ENCODE assay signal across 8 cellular contexts in genomic region chr9:92669890-92670708, GRCh38. TPM values are rescaled to one million over a fixed set of nuclear protein-coding genes. Genes with fewer than 3 reads are reported as not detected.
DNase-seq lines count a peak whose midpoint lies in the region; ATAC-seq, FAIRE-seq and TF ChIP-seq lines count a peak whose summit lies in the region.

A gene with protein sequence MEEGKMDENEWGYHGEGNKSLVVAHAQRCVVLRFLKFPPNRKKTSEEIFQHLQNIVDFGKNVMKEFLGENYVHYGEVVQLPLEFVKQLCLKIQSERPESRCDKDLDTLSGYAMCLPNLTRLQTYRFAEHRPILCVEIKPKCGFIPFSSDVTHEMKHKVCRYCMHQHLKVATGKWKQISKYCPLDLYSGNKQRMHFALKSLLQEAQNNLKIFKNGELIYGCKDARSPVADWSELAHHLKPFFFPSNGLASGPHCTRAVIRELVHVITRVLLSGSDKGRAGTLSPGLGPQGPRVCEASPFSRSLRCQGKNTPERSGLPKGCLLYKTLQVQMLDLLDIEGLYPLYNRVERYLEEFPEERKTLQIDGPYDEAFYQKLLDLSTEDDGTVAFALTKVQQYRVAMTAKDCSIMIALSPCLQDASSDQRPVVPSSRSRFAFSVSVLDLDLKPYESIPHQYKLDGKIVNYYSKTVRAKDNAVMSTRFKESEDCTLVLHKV (minus strand): TSS chr9:92670131. CDS start chr9:92669988, 143 bp downstream.

- H3K4me3 ChIP-seq in HepG2 (replicated peaks in 1 of 3; ENCODE audit: insufficient read depth in 1 of 3, low read depth in 2 of 3, low read length in 3 of 3) = peak within 1 kb of the TSS; percentile 85 to 98 (median 89)

- peaks cover 0 to 8% of the 10 kb centered on the region in 2 experiments; a peak in 2 of 5 replicates for H3K36me3 ChIP-seq in HepG2 (replicated peaks in 1 of 2; ENCODE audit: control insufficient read depth in 1 of 2, insufficient read depth in 2 of 2, low read length in 2 of 2)

- ATAC-seq in CD4-positive, alpha-beta T cell (ENCODE audit: poor library complexity) = peak; percentile 94
- ATAC-seq in GM19452 (IDR thresholded peaks at IDR 0.05; ENCODE audit: unreplicated experiment) (peak; percentile 95), HG03575 (IDR thresholded peaks at IDR 0.05; ENCODE audit: extremely low read depth, insufficient number of reproducible peaks, low FRiP score, unreplicated experiment) (peak; percentile 85), HepG2 (peak; percentile 94)

- DNase-seq in CD4-positive, alpha-beta T cell = peak; percentile 92 to 97 (median 94)
- peak; percentile 100 for DNase-seq in NCI-H82 (lab: John Stamatoyannopoulos, UW)
- DNase-seq in activated CD4-positive, alpha-beta memory T cell treated with anti-CD3 and anti-CD28 coated beads for 36 hours = peak; percentile 99
- peak; percentile 98 to 99 for DNase-seq in dermis microvascular lymphatic vessel endothelial cell (ENCODE audit: low read depth in 2 of 2)
- DNase-seq in HepG2 (ENCODE audit: low spot score) = peak; percentile 96
- peak; percentile 96 to 97 for DNase-seq in stimulated activated CD4-positive, alpha-beta T cell treated with anti-CD3 and anti-CD28 coated beads, Interleukin-2, amount 100 ng/mL, for 48 hours

- H3K4me2 ChIP-seq in HepG2 (ENCODE audit: low read depth, low read length) = peak within 1 kb of the TSS; percentile 82

- FAIRE-seq in HepG2 (lab: Jason Lieb, UNC) = peak; percentile 72

- H2AFZ ChIP-seq in HepG2 (ENCODE audit: low read length) = peak within 1 kb of the TSS; percentile 91

- no peaks in the 10 kb centered on the region for H3K9me3 Mint-ChIP-seq in CD4-positive, alpha-beta T cell
- no peaks in the 10 kb centered on the region for H3K9me3 Mint-ChIP-seq in activated CD4-positive, alpha-beta memory T cell treated with anti-CD3 and anti-CD28 coated beads for 36 hours

- H3K9me3 ChIP-seq in CD4-positive, alpha-beta T cell (ENCODE audit: control insufficient read depth, low read length) = no peaks in the 10 kb centered on the region
- no peaks in the 10 kb centered on the region for H3K9me3 ChIP-seq in HepG2 (ENCODE audit: low read length)

- H4K20me1 ChIP-seq in HepG2 (ENCODE audit: insufficient read depth, low read length) = peaks cover under 1% of the 10 kb centered on the region; the same call in 1 of the 2 replicates

- CTCF ChIA-PET in CD4-positive, alpha-beta T cell (lab: Charles Lee) = interaction anchor here (0.9 to 1.7 kb wide), 2 partner anchors 95 to 896 kb away, joined by 3 to 7 read pairs; partner anchors contain the start of gene BICD2
- CTCF ChIA-PET in activated CD4-positive, alpha-beta memory T cell treated with anti-CD3 and anti-CD28 coated beads for 36 hours (lab: Charles Lee) = interaction anchor here (0.7 to 1.8 kb wide), 9 partner anchors 37 to 532 kb away, joined by 3 to 10 read pairs (median 4); partner anchors contain the start of gene BICD2
- CTCF ChIA-PET in HepG2 (lab: Yijun Ruan, JAX; ENCODE audit: low intra/inter-chr PET ratio, low total read pairs) = no interaction called here

- peak within 1 kb of the TSS; percentile 99 for H3K27ac Mint-ChIP-seq in CD4-positive, alpha-beta T cell
- H3K27ac Mint-ChIP-seq in activated CD4-positive, alpha-beta memory T cell treated with anti-CD3 and anti-CD28 coated beads for 36 hours = peak within 1 kb of the TSS; percentile 85

- peak within 1 kb of the TSS; percentile 98 for H3K4me3 Mint-ChIP-seq in CD4-positive, alpha-beta T cell
- peak within 1 kb of the TSS; percentile 95 for H3K4me3 Mint-ChIP-seq in activated CD4-positive, alpha-beta memory T cell treated with anti-CD3 and anti-CD28 coated beads for 36 hours

- no peak for TF ChIP-seq EP300 in HepG2 (IDR thresholded peaks at IDR 0.05; ENCODE audit: low read depth in 2 of 2, low read length in 2 of 2)
- TF ChIP-seq EP300 in HepG2 (CRISPR knock-in tag; IDR thresholded peaks at IDR 0.05; ENCODE audit: borderline replicate concordance) = no peak

- peak within 1 kb of the TSS; percentile 86 for H3K9ac ChIP-seq in HepG2 (ENCODE audit: insufficient read depth, low read depth, low read length)

- intact Hi-C loops in CD4-positive, alpha-beta T cell (cut with DNase I, micrococcal nuclease) = loop anchor here (1.0 to 10.0 kb wide), 9 partner anchors 95 to 1587 kb away; partner anchors contain the start of genes CENPP (in 2 of the 2), NOL8 (in 2 of the 2), IARS1 (in 1 of the 2) and ZNF169 (in 1 of the 2)
- intact Hi-C loops in activated CD4-positive, alpha-beta memory T cell treated with anti-CD3 and anti-CD28 coated beads for 36 hours (cut with micrococcal nuclease) = loop anchor here (1.0 to 5.0 kb wide), 6 partner anchors 37 to 555 kb away; partner anchors contain the start of genes CENPP, NOL8, SPTLC1 and ZNF484
- intact Hi-C loops in HepG2 (cut with micrococcal nuclease; ENCODE audit: unreplicated experiment) = no loop called here

- peaks cover 21% of the 10 kb centered on the region for H3K36me3 Mint-ChIP-seq in CD4-positive, alpha-beta T cell (ENCODE audit: low read depth)
- H3K36me3 Mint-ChIP-seq in activated CD4-positive, alpha-beta memory T cell treated with anti-CD3 and anti-CD28 coated beads for 36 hours = peaks cover 6% of the 10 kb centered on the region

- no peaks in the 10 kb centered on the region for H3K27me3 Mint-ChIP-seq in CD4-positive, alpha-beta T cell
- H3K27me3 Mint-ChIP-seq in activated CD4-positive, alpha-beta memory T cell treated with anti-CD3 and anti-CD28 coated beads for 36 hours = no peaks in the 10 kb centered on the region

- peaks cover 29% of the 10 kb centered on the region for H3K79me2 ChIP-seq in HepG2 (ENCODE audit: insufficient read depth, low read length)

- no peaks in the 10 kb centered on the region for H3K27me3 ChIP-seq in CD4-positive, alpha-beta T cell (ENCODE audit: control insufficient read depth, insufficient read depth, low read length)
- no peaks in the 10 kb centered on the region; a peak in 1 of 5 replicates for H3K27me3 ChIP-seq in HepG2 (ENCODE audit: control insufficient read depth in 1 of 2, insufficient read depth in 2 of 2, low read length in 2 of 2)

- TF ChIP-seq RAD21 in HepG2 (CRISPR knock-in tag; IDR thresholded peaks at IDR 0.05) = no peak

- no peak for TF ChIP-seq CTCF in CD4-positive, alpha-beta T cell (IDR thresholded peaks at IDR 0.05)
- TF ChIP-seq CTCF in HepG2 (CRISPR knock-in tag; IDR thresholded peaks at IDR 0.05) = no peak

- in situ Hi-C loops in HepG2 (cut with HindIII; ENCODE audit: extremely low pct_ligation_motif_present, low pct_unique_long_range_greater_than_20kb) = no loop called here

- POLR2A ChIA-PET in CD4-positive, alpha-beta T cell (lab: Charles Lee) = interaction anchor here (0.7 to 2.1 kb wide), 22 partner anchors 8 to 1496 kb away, joined by 3 to 34 read pairs (median 4); partner anchors contain the start of genes BICD2, CENPP, FAM120AOS and NINJ1
- POLR2A ChIA-PET in activated CD4-positive, alpha-beta memory T cell treated with anti-CD3 and anti-CD28 coated beads for 36 hours (lab: Charles Lee) = interaction anchor here (1.1 to 1.7 kb wide), 4 partner anchors 94 to 896 kb away, joined by 3 to 15 read pairs (median 7); partner anchors contain the start of genes BICD2, CENPP and NOL8
- POLR2A ChIA-PET in HepG2 (lab: Yijun Ruan, JAX) = interaction anchor here (1.0 to 2.3 kb wide), 8 partner anchors 10 to 570 kb away, joined by 3 to 11 read pairs (median 4); partner anchors contain the start of genes CENPP and NOL8

- peak within 1 kb of the TSS; percentile 88 for H3K27ac ChIP-seq in CD4-positive, alpha-beta T cell (ENCODE audit: low read depth, low read length)
- peak within 1 kb of the TSS; percentile 85 for H3K27ac ChIP-seq in HepG2 (ENCODE audit: extremely low read length, insufficient read depth, low read length)

- peak; percentile 78 to 89 for TF ChIP-seq POLR2A in HepG2 (IDR thresholded peaks at IDR 0.05; ENCODE audit: insufficient read depth in 1 of 2, low read depth in 2 of 2, low read length in 2 of 2)

- peaks cover 45% of the 10 kb centered on the region for H3K4me1 Mint-ChIP-seq in CD4-positive, alpha-beta T cell (ENCODE audit: low read depth)
- H3K4me1 Mint-ChIP-seq in activated CD4-positive, alpha-beta memory T cell treated with anti-CD3 and anti-CD28 coated beads for 36 hours (ENCODE audit: low read depth) = peaks cover 35% of the 10 kb centered on the region

- no TSS peak for BruUV-seq in HepG2 (replicated peaks; lab: Mats Ljungman, UMichigan)

- WGBS in HepG2 (ENCODE audit: low lambda C conversion rate) = 0% methylated on average over 2 of the region's 75 CpGs

- H3K4me1 ChIP-seq in HepG2 (ENCODE audit: insufficient read depth, low read length) = peaks cover 38% of the 10 kb centered on the region

RNA-seq across cellular contexts. Expression of the gene that starts here (rescaled TPM):
- total RNA-seq in CD4-positive, alpha-beta T cell = 1 to 10 TPM; 4.0 to 4.4 TPM
- total RNA-seq in activated CD4-positive, alpha-beta memory T cell treated with anti-CD3 and anti-CD28 coated beads for 36 hours = 10 to 100 TPM; 10.8 to 11.0 TPM
- 15.4 and 17.6 TPM in 2 replicates for total RNA-seq in dermis microvascular lymphatic vessel endothelial cell
- total RNA-seq in HepG2 (2016; rRNA removed; fragmentation: Illumina TruSeq; extraction: Trizol) = 14.1 and 15.1 TPM in 2 replicates
- total RNA-seq in HepG2 (2016; cell fraction: cytosol; rRNA removed; fragmentation: Illumina TruSeq; extraction: Trizol; ENCODE audit: low read depth) = 0.91 and 1.3 TPM in 2 replicates
- total RNA-seq in HepG2 (2016; cell fraction: insoluble cytoplasmic fraction; rRNA removed; fragmentation: Illumina TruSeq; extraction: Trizol) = 12.9 and 15.9 TPM in 2 replicates
- total RNA-seq in HepG2 (2016; cell fraction: membrane; rRNA removed; fragmentation: Illumina TruSeq; extraction: Trizol) = 4.6 and 5.0 TPM in 2 replicates
- total RNA-seq in HepG2 (2016; cell fraction: nucleus; rRNA removed; fragmentation: Illumina TruSeq; extraction: Trizol) = 6.5 and 8.3 TPM in 2 replicates
- polyA plus RNA-seq in HepG2 (2011; rRNA removed) = 9.9 and 11.2 TPM in 2 replicates
- polyA plus RNA-seq in HepG2 (2011; cell fraction: cytosol; rRNA removed) = 10.8 and 11.0 TPM in 2 replicates
- 17.2 and 18.8 TPM in 2 replicates for polyA plus RNA-seq in HepG2 (2011; cell fraction: nucleus; rRNA removed)
- polyA plus RNA-seq in HepG2 (2012) = 5.3 and 5.7 TPM in 2 replicates
- 0.66 and 1.2 TPM in 2 replicates for polyA plus RNA-seq in HepG2 (2016; cell fraction: cytosol; fragmentation: Illumina TruSeq; extraction: Trizol; ENCODE audit: low read depth)
- polyA plus RNA-seq in HepG2 (2016; cell fraction: insoluble cytoplasmic fraction; fragmentation: Illumina TruSeq; extraction: Trizol; ENCODE audit: low read depth) = 16.3 and 16.9 TPM in 2 replicates
- polyA plus RNA-seq in HepG2 (2016; cell fraction: membrane; fragmentation: Illumina TruSeq; extraction: Trizol; ENCODE audit: low read depth) = 2.2 and 3.4 TPM in 2 replicates
- 12.6 and 15.6 TPM in 2 replicates for polyA plus RNA-seq in HepG2 (2016; cell fraction: nucleus; fragmentation: Illumina TruSeq; extraction: Trizol; ENCODE audit: insufficient read depth, low read depth)
- 61.7 and 67.2 TPM in 2 replicates for polyA minus RNA-seq in HepG2 (2011; rRNA and poly(A)+ RNA removed; ENCODE audit: low replicate concordance)
- 6.2 and 7.6 TPM in 2 replicates for polyA minus RNA-seq in HepG2 (2011; cell fraction: cytosol; rRNA and poly(A)+ RNA removed)
- polyA minus RNA-seq in HepG2 (2011; cell fraction: nucleus; rRNA and poly(A)+ RNA removed) = 9.8 and 10.4 TPM in 2 replicates

Comparison
In these comparisons a context has a peak if more than half of its experiments do, and no peak if none do; other contexts are left out.
1. Peak in every context shown above with its lines: DNase-seq, ATAC-seq, H3K4me3 ChIP-seq and H3K27ac ChIP-seq.